ENCODE assay signal across 21 cellular contexts in the genomic region with DNA sequence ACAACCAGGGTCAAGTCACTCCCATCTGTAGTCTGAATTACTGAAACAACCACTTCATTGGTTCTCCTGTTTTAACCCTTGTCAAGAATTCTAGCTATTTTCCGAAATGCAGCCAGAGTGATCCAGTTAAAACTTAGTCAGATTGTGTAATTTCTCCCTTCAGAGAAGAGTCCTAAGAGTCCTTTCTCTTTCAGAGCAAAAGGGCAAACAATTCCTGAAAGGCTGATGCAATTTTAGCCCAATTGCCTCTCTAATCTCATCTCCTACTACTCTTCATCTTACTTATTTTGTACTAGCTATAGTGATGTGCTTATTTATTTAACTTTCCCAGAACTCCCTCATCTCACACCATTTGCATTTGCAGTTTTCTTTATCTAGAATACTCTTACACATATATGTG. TPM values are rescaled to one million over a fixed set of nuclear protein-coding genes. Genes with fewer than 3 reads are reported as not detected.
DNase-seq lines count a peak whose midpoint lies in the region; ATAC-seq and TF ChIP-seq lines count a peak whose summit lies in the region.
"Had no signal": no experiment of that assay in that cellular context is flagged by ENCODE, and none has a peak within 500 bp of the region (broad histone marks: within the 10 kb centered on the region; RNA-seq: fewer than 3 reads in every experiment).

No MANE protein-coding gene starts in this region.

- no peak overlapping the region for H3K9ac ChIP-seq in SK-N-SH
- H3K9ac ChIP-seq in smooth muscle cell (ENCODE audit: low read depth): no peak overlapping the region
- H3K9ac ChIP-seq: BLaER1 treated with 17β-estradiol and CSF1 and Interleukin-3, amounts not matched to agents 10 nM and 100 nM had no signal

- TF ChIP-seq EP300 in SK-N-SH (IDR thresholded peaks at IDR 0.05; ENCODE audit: borderline replicate concordance in 1 of 2, low read depth in 1 of 2, low read length in 1 of 2): no peak

- H3K4me1 ChIP-seq in SK-N-SH (ENCODE audit: control insufficient read depth in 1 of 2, insufficient read depth in 2 of 2, low read depth in 1 of 2, low read length in 1 of 2) (peaks cover 6 to 11% of the 10 kb centered on the region in 2 experiments; a peak in 3 of 4 replicates), smooth muscle cell (ENCODE audit: low read depth) (no peaks in the 10 kb centered on the region)
- H3K4me1 ChIP-seq: BLaER1 treated with 17β-estradiol and CSF1 and Interleukin-3, amounts not matched to agents 10 nM and 100 nM; gastroesophageal sphincter; right lobe of liver; upper lobe of right lung had no signal

- ATAC-seq in GM21381 (IDR thresholded peaks at IDR 0.05; ENCODE audit: unreplicated experiment) (no peak), HG03342 (IDR thresholded peaks at IDR 0.05; ENCODE audit: unreplicated experiment) (no peak), HG02884 (IDR thresholded peaks at IDR 0.05; ENCODE audit: unreplicated experiment) (no peak)
- ATAC-seq: gastroesophageal sphincter; left lobe of liver; stimulated activated naive CD8-positive, alpha-beta T cell treated with anti-CD3 and anti-CD28 coated beads, Interleukin-15, amount 100 ng/mL, for 72 hours; upper lobe of right lung had no signal

- H4K20me1 ChIP-seq in SK-N-SH (ENCODE audit: insufficient read depth) (no peaks in the 10 kb centered on the region), smooth muscle cell (ENCODE audit: low read depth) (no peaks in the 10 kb centered on the region)

- 89% methylated on average over 1 of the region's 1 CpG for WGBS in SK-N-SH (ENCODE audit: low lambda C conversion rate)
- WGBS in smooth muscle cell (ENCODE audit: low lambda C conversion rate): 86% methylated on average over 1 of the region's 1 CpG

- TF ChIP-seq RAD21 in SK-N-SH (IDR thresholded peaks at IDR 0.05; ENCODE audit: low read length): no peak

- H3K4me2 ChIP-seq in SK-N-SH (peak overlapping the region; percentile 41; the same call in 1 of the 2 replicates), smooth muscle cell (peak overlapping the region; percentile 71)
- H3K4me2 ChIP-seq: BLaER1 treated with 17β-estradiol and CSF1 and Interleukin-3, amounts not matched to agents 10 nM and 100 nM had no signal

- H3F3A ChIP-seq in SK-N-SH (replicated peaks; ENCODE audit: insufficient read depth): peaks cover 10% of the 10 kb centered on the region
- H3F3A ChIP-seq in smooth muscle cell (ENCODE audit: low read depth): no peaks in the 10 kb centered on the region

- peak overlapping the region; percentile 40 to 49; a peak in 2 of 4 replicates for H3K27ac ChIP-seq in SK-N-SH (ENCODE audit: low read depth in 2 of 2, low read length in 1 of 2)
- peak overlapping the region; percentile 87 for H3K27ac ChIP-seq in smooth muscle cell (ENCODE audit: low read depth)
- H3K27ac ChIP-seq: BLaER1 treated with 17β-estradiol and CSF1 and Interleukin-3, amounts not matched to agents 10 nM and 100 nM; gastroesophageal sphincter; right lobe of liver; upper lobe of right lung had no signal

- CTCF ChIA-PET in SK-N-SH (lab: Yijun Ruan, JAX): interaction anchor here (0.6 to 4.7 kb wide), 3 partner anchors 9 to 39 kb away, joined by 3 to 28 read pairs (median 3); no protein-coding TSS in a partner anchor

- TF ChIP-seq CTCF in SK-N-SH (IDR thresholded peaks at IDR 0.05) (no peak), smooth muscle cell (IDR thresholded peaks at IDR 0.05; ENCODE audit: borderline replicate concordance, insufficient read depth, poor library complexity, severe bottlenecking) (no peak)

- H2AFZ ChIP-seq in SK-N-SH (ENCODE audit: low read depth) (0 out of 2 replicates have a peak overlapping the region, but pooled peaks have one; percentile 12), smooth muscle cell (ENCODE audit: low read depth) (no peak overlapping the region)

- no peaks in the 10 kb centered on the region for H3K36me3 ChIP-seq in SK-N-SH (replicated peaks in 1 of 2; ENCODE audit: control insufficient read depth in 1 of 2, insufficient read depth in 2 of 2, low read length in 1 of 2)
- H3K36me3 ChIP-seq in smooth muscle cell (ENCODE audit: low read depth): no peaks in the 10 kb centered on the region
- H3K36me3 ChIP-seq: right lobe of liver, upper lobe of right lung had no signal

- H3K79me2 ChIP-seq in SK-N-SH (ENCODE audit: insufficient read depth) (no peaks in the 10 kb centered on the region), smooth muscle cell (ENCODE audit: low read depth) (no peaks in the 10 kb centered on the region)

- H3K9me3 ChIP-seq in SK-N-SH (no peaks in the 10 kb centered on the region), smooth muscle cell (replicated peaks; ENCODE audit: low read depth) (no peaks in the 10 kb centered on the region)
- H3K9me3 ChIP-seq: BLaER1 treated with 17β-estradiol and CSF1 and Interleukin-3, amounts not matched to agents 10 nM and 100 nM; gastroesophageal sphincter; right lobe of liver; upper lobe of right lung had no signal

- DNase-seq in EL: peak; percentile 41
- DNase-seq in SK-N-SH: no peak
- peak; percentile 89 for DNase-seq in fibroblast of peridontal ligament (ENCODE audit: extremely low read depth)
- no peak for DNase-seq in smooth muscle cell (lab: John Stamatoyannopoulos, UW; ENCODE audit: unreplicated experiment)
- DNase-seq: activated CD4-positive, alpha-beta T cell treated with anti-CD3 and anti-CD28 coated beads for 48 hours; activated CD8-positive, alpha-beta memory T cell treated with anti-CD3 and anti-CD28 coated beads, Interleukin-2, amount 50 U/mL, for 4 hours; activated gamma-delta T cell; anterior cingulate cortex; NCI-H1417 treated with DMSO at 0.1 percent for 48 hours; NCI-H2171 treated with DMSO at 0.1 percent for 48 hours; NCI-H748 treated with DMSO at 0.1 percent for 48 hours; right lobe of liver; stimulated activated CD4-positive, alpha-beta T cell treated with anti-CD3 and anti-CD28 coated beads, Interleukin-1b, Interleukin-23, amount 100 ng/mL, for 48 hours; stimulated activated naive CD8-positive, alpha-beta T cell treated with anti-CD3 and anti-CD28 coated beads, Interleukin-15, amount 100 ng/mL, for 72 hours; upper lobe of right lung had no signal

- H3K4me3 ChIP-seq in SK-N-SH (ENCODE audit: low read depth in 2 of 2, low read length in 1 of 2) (no peak overlapping the region), smooth muscle cell (no peak overlapping the region)
- H3K4me3 ChIP-seq: BLaER1 treated with 17β-estradiol and CSF1 and Interleukin-3, amounts not matched to agents 10 nM and 100 nM; gastroesophageal sphincter; right lobe of liver; upper lobe of right lung had no signal

- no peaks in the 10 kb centered on the region for H3K27me3 ChIP-seq in SK-N-SH (ENCODE audit: insufficient read depth)
- no peaks in the 10 kb centered on the region for H3K27me3 ChIP-seq in smooth muscle cell (ENCODE audit: low read depth)
- H3K27me3 ChIP-seq: BLaER1 treated with 17β-estradiol and CSF1 and Interleukin-3, amounts not matched to agents 10 nM and 100 nM; gastroesophageal sphincter; right lobe of liver; upper lobe of right lung had no signal

- H3K9me2 ChIP-seq in SK-N-SH: no peaks in the 10 kb centered on the region

- POLR2A ChIA-PET in SK-N-SH (lab: Yijun Ruan, JAX): no interaction called here

TF ChIP-seq in SK-N-SH, 30 proteins besides CTCF, POLR2A, EP300 and RAD21 (continues in another document):
- TF ChIP-seq FOXM1 (IDR thresholded peaks at IDR 0.05; ENCODE audit: low read depth) (no peak), CHD2 (IDR thresholded peaks at IDR 0.05; ENCODE audit: low read length, partially characterized antibody) (no peak), JUND (IDR thresholded peaks at IDR 0.05) (no peak), RCOR1 (IDR thresholded peaks at IDR 0.05; ENCODE audit: low read length) (no peak), GABPA (IDR thresholded peaks at IDR 0.05; ENCODE audit: low read depth) (no peak), YY1 (IDR thresholded peaks at IDR 0.05; ENCODE audit: low read depth) (no peak)
- TF ChIP-seq, protein P1, sequence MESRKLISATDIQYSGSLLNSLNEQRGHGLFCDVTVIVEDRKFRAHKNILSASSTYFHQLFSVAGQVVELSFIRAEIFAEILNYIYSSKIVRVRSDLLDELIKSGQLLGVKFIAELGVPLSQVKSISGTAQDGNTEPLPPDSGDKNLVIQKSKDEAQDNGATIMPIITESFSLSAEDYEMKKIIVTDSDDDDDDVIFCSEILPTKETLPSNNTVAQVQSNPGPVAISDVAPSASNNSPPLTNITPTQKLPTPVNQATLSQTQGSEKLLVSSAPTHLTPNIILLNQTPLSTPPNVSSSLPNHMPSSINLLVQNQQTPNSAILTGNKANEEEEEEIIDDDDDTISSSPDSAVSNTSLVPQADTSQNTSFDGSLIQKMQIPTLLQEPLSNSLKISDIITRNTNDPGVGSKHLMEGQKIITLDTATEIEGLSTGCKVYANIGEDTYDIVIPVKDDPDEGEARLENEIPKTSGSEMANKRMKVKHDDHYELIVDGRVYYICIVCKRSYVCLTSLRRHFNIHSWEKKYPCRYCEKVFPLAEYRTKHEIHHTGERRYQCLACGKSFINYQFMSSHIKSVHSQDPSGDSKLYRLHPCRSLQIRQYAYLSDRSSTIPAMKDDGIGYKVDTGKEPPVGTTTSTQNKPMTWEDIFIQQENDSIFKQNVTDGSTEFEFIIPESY (IDR thresholded peaks at IDR 0.05; ENCODE audit: borderline replicate concordance, low read depth): no peak
- TF ChIP-seq, protein P2, sequence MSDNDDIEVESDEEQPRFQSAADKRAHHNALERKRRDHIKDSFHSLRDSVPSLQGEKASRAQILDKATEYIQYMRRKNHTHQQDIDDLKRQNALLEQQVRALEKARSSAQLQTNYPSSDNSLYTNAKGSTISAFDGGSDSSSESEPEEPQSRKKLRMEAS (IDR thresholded peaks at IDR 0.05; ENCODE audit: low read depth): no peak

RNA-seq across cellular contexts. Expression of a gene that starts 44.8 kb away (rescaled TPM):
- polyA plus RNA-seq in SK-N-SH (2012; rRNA removed) (1.5 and 1.8 TPM in 2 replicates), smooth muscle cell (15.4 and 18.3 TPM in 2 replicates)
- polyA plus RNA-seq in SK-N-SH (2012; cell fraction: cytosol; rRNA removed): 2.3 and 2.7 TPM in 2 replicates
- 0.94 and 2.1 TPM in 2 replicates for polyA plus RNA-seq in SK-N-SH (2012; cell fraction: nucleus; rRNA removed)
- 43.6 and 55.1 TPM in 2 replicates for total RNA-seq in smooth muscle cell

Comparison
In these comparisons a context has a peak if more than half of its experiments do, and no peak if none do; other contexts are left out.
1. DNase-seq: peak in EL (single experiment) and fibroblast of peridontal ligament (single experiment); none in SK-N-SH (single experiment) and smooth muscle cell (single experiment).